36 cellular contexts compared by ENCODE assay signal in genomic region chr14:74308695-74309094, GRCh38. TPM values are rescaled to one million over a fixed set of nuclear protein-coding genes. Genes with fewer than 3 reads are reported as not detected.
"Had no signal": no experiment of that assay in that cellular context is flagged by ENCODE, and none has a peak within 500 bp of the region (broad histone marks: within the 10 kb centered on the region; RNA-seq: fewer than 3 reads in every experiment).

No MANE protein-coding gene starts in this region.

- H3K4me3 ChIP-seq: colonic mucosa, esophagus muscularis mucosa, heart right ventricle, lung, ovary, right lobe of liver, smooth muscle cell, testis, tibial artery had no signal

- H3K36me3 ChIP-seq: colonic mucosa, esophagus muscularis mucosa, heart right ventricle, ovary, right lobe of liver, tibial artery had no signal

- H3K9me3 ChIP-seq: colonic mucosa, esophagus muscularis mucosa, heart right ventricle, ovary, right lobe of liver, testis, tibial artery had no signal

- H3K27me3 Mint-ChIP-seq: memory B cell; stimulated activated memory B cell treated with anti-CD40 and anti-IgM and Interleukin-4, amounts not matched to agents 10 μg/mL and 1 μg/mL and 100 μg/mL, for 72 hours; type B pancreatic cell had no signal

- H3K27ac Mint-ChIP-seq: memory B cell; natural killer cell; stimulated activated memory B cell treated with anti-CD40 and anti-IgM and Interleukin-4, amounts not matched to agents 10 μg/mL and 1 μg/mL and 100 μg/mL, for 72 hours; type B pancreatic cell had no signal

- DNase-seq: colonic mucosa; dermis blood vessel endothelial cell; effector memory CD4-positive, alpha-beta T cell; foreskin melanocyte; glutamatergic neuron; heart right ventricle; hippocampal formation; left colon; natural killer cell; occipital lobe; ovary; right lobe of liver; stimulated activated CD4-positive, alpha-beta T cell treated with anti-CD3 and anti-CD28 coated beads, Interleukin-12 subunit alpha, Interleukin-12 subunit beta, amount 100 ng/mL, for 4 hours; stimulated activated CD4-positive, alpha-beta T cell treated with anti-CD3 and anti-CD28 coated beads, Interleukin-1b, Interleukin-23, amount 100 ng/mL, for 48 hours; stimulated activated CD4-positive, alpha-beta T cell treated with anti-CD3 and anti-CD28 coated beads, Interleukin-4, amount 100 ng/mL, for 24 hours; stimulated activated naive CD8-positive, alpha-beta T cell treated with anti-CD3 and anti-CD28 coated beads, Interleukin-15, Interleukin-2, amounts not matched to agents 100 U/mL and 50 U/mL, for 24 hours; substantia nigra; testis; tibial artery had no signal

- H3K4me1 ChIP-seq: colonic mucosa, right lobe of liver, testis had no signal

- H3K27ac ChIP-seq: colonic mucosa, esophagus muscularis mucosa, heart right ventricle, ovary, right lobe of liver, testis, tibial artery had no signal

- H3K4me2 ChIP-seq: smooth muscle cell had no signal

- H3K36me3 Mint-ChIP-seq: memory B cell; natural killer cell; stimulated activated memory B cell treated with anti-CD40 and anti-IgM and Interleukin-4, amounts not matched to agents 10 μg/mL and 1 μg/mL and 100 μg/mL, for 72 hours; type B pancreatic cell had no signal

- H3K4me3 Mint-ChIP-seq: memory B cell; natural killer cell; stimulated activated memory B cell treated with anti-CD40 and anti-IgM and Interleukin-4, amounts not matched to agents 10 μg/mL and 1 μg/mL and 100 μg/mL, for 72 hours; type B pancreatic cell had no signal

- H3K9me3 Mint-ChIP-seq: memory B cell; natural killer cell; stimulated activated memory B cell treated with anti-CD40 and anti-IgM and Interleukin-4, amounts not matched to agents 10 μg/mL and 1 μg/mL and 100 μg/mL, for 72 hours; type B pancreatic cell had no signal

- H3K27me3 ChIP-seq: colonic mucosa, esophagus muscularis mucosa, heart right ventricle, ovary, right lobe of liver, testis, tibial artery had no signal

- ATAC-seq: heart right ventricle; left colon; natural killer cell; stimulated activated memory B cell treated with anti-CD40 and anti-IgM and Interleukin-4, amounts not matched to agents 10 μg/mL and 1 μg/mL and 100 μg/mL, for 72 hours; stimulated activated naive CD8-positive, alpha-beta T cell treated with anti-CD3 and anti-CD28 coated beads, Interleukin-15, Interleukin-2, amounts not matched to agents 100 U/mL and 50 U/mL, for 24 hours had no signal

- FAIRE-seq: endothelial cell of umbilical vein, islet of Langerhans had no signal

- H3K4me1 Mint-ChIP-seq: natural killer cell; stimulated activated memory B cell treated with anti-CD40 and anti-IgM and Interleukin-4, amounts not matched to agents 10 μg/mL and 1 μg/mL and 100 μg/mL, for 72 hours had no signal

RNA-seq across cellular contexts. Expression of gene VRTN, which starts 39.6 kb away (rescaled TPM):
- total RNA-seq: cerebellum, dermis blood vessel endothelial cell, endothelial cell of umbilical vein, epithelial cell of proximal tubule, esophagus muscularis mucosa, fibroblast of lung, heart right ventricle, kidney epithelial cell, left colon, liver, mononuclear cell, natural killer cell, occipital lobe, pulmonary artery endothelial cell, right lobe of liver, smooth muscle cell, urinary bladder had no signal
- polyA plus RNA-seq: fibroblast of lung, heart right ventricle, liver, lung, neural cell, smooth muscle cell, urinary bladder had no signal
